ENCODE assay signal across 8 cellular contexts in the genomic region with DNA sequence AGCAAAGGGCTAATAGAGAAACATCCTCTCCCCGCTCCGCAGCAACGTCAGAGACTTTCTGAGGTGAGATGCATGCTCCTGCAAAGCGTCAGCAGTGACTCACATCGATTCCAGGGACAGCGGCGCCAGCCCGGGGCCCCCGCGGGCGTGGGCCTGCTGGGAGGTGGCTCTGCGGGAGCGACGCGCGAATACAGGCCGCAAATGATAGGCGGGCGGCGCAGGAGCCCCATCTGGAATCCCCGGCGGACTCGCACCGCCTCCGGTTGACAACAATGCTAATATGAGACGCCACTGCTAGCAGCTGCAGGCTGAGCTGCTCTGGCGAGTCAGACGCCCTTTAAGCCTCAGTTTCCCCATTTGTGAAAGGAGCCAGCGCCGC. TPM values are rescaled to one million over a fixed set of nuclear protein-coding genes. Genes with fewer than 3 reads are reported as not detected.
DNase-seq lines count a peak whose midpoint lies in the region; ATAC-seq, FAIRE-seq and TF ChIP-seq lines count a peak whose summit lies in the region.

No MANE protein-coding gene starts in this region.

- ATAC-seq in T-helper 17 cell: peak; percentile 64
- ATAC-seq in sciatic nerve: peak; percentile 0
- ATAC-seq in HG02571 (IDR thresholded peaks at IDR 0.05; ENCODE audit: unreplicated experiment): no peak

- H3K27me3 Mint-ChIP-seq in IgD-negative memory B cell (no peaks in the 10 kb centered on the region), T-helper 17 cell (no peaks in the 10 kb centered on the region)

- POLR2A ChIA-PET in AG04449 (lab: Yijun Ruan, JAX): interaction anchor here (1.0 kb wide), 1 partner anchor 16 kb away, joined by 4 read pairs; a partner anchor contains a TSS

- H3K27ac Mint-ChIP-seq in IgD-negative memory B cell (peak overlapping the region; percentile 94 to 100 (median 96)), T-helper 17 cell (peak overlapping the region; percentile 94)

- peaks cover 2% of the 10 kb centered on the region for H3K36me3 Mint-ChIP-seq in IgD-negative memory B cell
- H3K36me3 Mint-ChIP-seq in T-helper 17 cell (ENCODE audit: low read depth): peaks cover 5% of the 10 kb centered on the region

- H3K27ac ChIP-seq in angular gyrus (ENCODE audit: low read depth, low read length): peak overlapping the region; percentile 92

- H3K4me3 ChIP-seq in AG04449 (ENCODE audit: low read depth, low read length): peak overlapping the region; percentile 81

- CTCF ChIA-PET in AG04449 (lab: Yijun Ruan, JAX): interaction anchor here (0.6 to 1.0 kb wide), 3 partner anchors 17 to 620 kb away, joined by 3 read pairs; no protein-coding TSS in a partner anchor

- FAIRE-seq in GM19239 (lab: Jason Lieb, UNC): no peak

- H3K4me3 Mint-ChIP-seq in IgD-negative memory B cell (peak overlapping the region; percentile 95 to 99 (median 96)), T-helper 17 cell (peak overlapping the region; percentile 91)

- intact Hi-C loops in sciatic nerve (cut with DNase I): no loop called here

- no peaks in the 10 kb centered on the region for H3K9me3 Mint-ChIP-seq in IgD-negative memory B cell

- DNase-seq in AG04449 (ENCODE audit: low read depth, low spot score) (no peak), GM19239 (ENCODE audit: insufficient read length, low spot score) (peak; percentile 50), T-helper 17 cell (peak; percentile 74 to 84 (median 82)), hypothalamus (lab: John Stamatoyannopoulos, UW) (peak in 29 of 51 donors; percentile 14 to 83 (median 49)), sciatic nerve (ENCODE audit: low spot score) (no peak)

- H3K4me1 Mint-ChIP-seq in IgD-negative memory B cell: peaks cover 12 to 16% (median 15%) of the 10 kb centered on the region in 3 donors
- H3K4me1 Mint-ChIP-seq in T-helper 17 cell: peaks cover 21% of the 10 kb centered on the region

- TF ChIP-seq CTCF in AG04449 (IDR thresholded peaks at IDR 0.05; ENCODE audit: insufficient read depth, low read length, missing control alignments): no peak

- no peaks in the 10 kb centered on the region for H3K9me3 ChIP-seq in T-helper 17 cell (ENCODE audit: control insufficient read depth, low read length, poor library complexity, severe bottlenecking)

RNA-seq across cellular contexts. Expression of a gene that starts 0.6 kb away (rescaled TPM):
- 21.6 TPM for polyA plus RNA-seq in IgD-negative memory B cell
- total RNA-seq in T-helper 17 cell: 100 to 1,000 TPM; 114 to 142 TPM
- total RNA-seq in sciatic nerve: 45.5 TPM

RNA-seq across cellular contexts. Expression of a gene that starts 15.9 kb away (rescaled TPM):
- polyA plus RNA-seq in IgD-negative memory B cell: 1.4 TPM
- 10 to 100 TPM; 33.5 to 35.9 TPM for total RNA-seq in T-helper 17 cell
- 72.6 TPM for total RNA-seq in sciatic nerve

RNA-seq across cellular contexts. Expression of a gene that starts 44.7 kb away (rescaled TPM):
- 0.63 TPM for polyA plus RNA-seq in IgD-negative memory B cell
- total RNA-seq in T-helper 17 cell: 1 to 10 TPM; 1.6 to 3.5 TPM
- 13.1 TPM for total RNA-seq in sciatic nerve

Comparison
In these comparisons a context has a peak if more than half of its experiments do, and no peak if none do; other contexts are left out.
1. DNase-seq: peak in GM19239 (single experiment), T-helper 17 cell (3 of 3) and hypothalamus (29 of 51); none in AG04449 (single experiment) and sciatic nerve (single experiment).